In the genomic region with DNA sequence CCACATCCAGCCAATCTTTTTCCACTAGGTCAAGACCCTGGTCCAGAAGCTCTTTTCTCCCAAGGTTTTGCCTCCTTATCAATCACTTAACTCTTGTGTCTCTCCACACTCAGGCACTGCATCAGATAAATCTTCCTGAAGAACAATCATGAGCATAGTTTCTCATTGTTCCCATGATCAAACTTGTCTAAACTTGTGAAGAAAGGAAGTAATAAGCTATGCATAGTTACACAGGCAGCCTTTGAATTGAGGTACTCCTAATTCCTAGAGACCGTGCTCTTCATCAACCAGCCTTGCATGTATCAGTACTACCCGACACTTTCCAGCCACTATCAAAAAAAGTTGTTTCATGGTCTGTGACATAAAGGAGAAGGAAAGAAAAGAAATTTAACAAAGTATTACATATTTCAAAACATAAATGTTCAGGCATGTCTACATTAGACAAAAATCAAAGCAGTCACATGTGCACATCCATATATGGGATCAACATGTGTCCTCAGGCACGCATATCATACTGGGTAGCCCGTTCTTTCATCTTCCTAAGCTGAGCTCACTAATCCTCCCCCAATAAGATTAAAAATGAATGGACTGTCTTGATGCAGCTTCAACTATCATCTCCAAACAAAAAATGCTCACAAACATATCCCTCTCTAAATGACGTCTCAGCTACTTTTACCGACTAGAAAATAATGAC, we compare ENCODE assay signal across 2 cellular contexts. TPM values are rescaled to one million over a fixed set of nuclear protein-coding genes. Genes with fewer than 3 reads are reported as not detected.
"Had no signal": no experiment of that assay in that cellular context is flagged by ENCODE, and none has a peak within 500 bp of the region (broad histone marks: within the 10 kb centered on the region; RNA-seq: fewer than 3 reads in every experiment).

No MANE protein-coding gene starts in this region.

RNA-seq across cellular contexts. Expression of a gene that starts 41.8 kb away (rescaled TPM):
- total RNA-seq: ascending aorta, cardiac septum had no signal
